Comparison of ENCODE assay signal across 21 cellular contexts in the genomic region with DNA sequence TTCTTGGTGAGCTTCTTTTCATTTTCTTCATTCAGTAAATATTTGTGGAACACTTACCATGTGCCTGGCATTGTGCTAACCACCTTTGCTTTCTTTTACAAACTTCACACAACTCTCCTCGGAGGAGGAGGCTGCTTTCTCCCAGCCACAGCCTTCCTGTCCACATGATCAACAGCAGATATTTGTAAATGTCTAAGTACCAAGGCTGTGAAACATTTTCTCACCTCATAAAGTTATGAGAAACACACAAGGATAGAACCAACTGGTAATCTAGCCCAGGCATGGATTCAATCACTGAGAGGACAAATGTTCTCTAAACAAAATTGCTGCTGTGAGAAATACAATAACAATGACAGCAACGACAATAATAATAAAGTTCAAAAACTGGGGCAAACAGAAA. TPM values are rescaled to one million over a fixed set of nuclear protein-coding genes. Genes with fewer than 3 reads are reported as not detected.
DNase-seq lines count a peak whose midpoint lies in the region; ATAC-seq, FAIRE-seq and TF ChIP-seq lines count a peak whose summit lies in the region.
"Had no signal": no experiment of that assay in that cellular context is flagged by ENCODE, and none has a peak within 500 bp of the region (broad histone marks: within the 10 kb centered on the region; RNA-seq: fewer than 3 reads in every experiment).

No MANE protein-coding gene starts in this region.

- H3K4me1 Mint-ChIP-seq in nephron (peaks cover 23% of the 10 kb centered on the region), MCF 10A (ENCODE audit: insufficient read depth, unreplicated experiment) (peaks cover 6% of the 10 kb centered on the region)
- peaks cover 6% of the 10 kb centered on the region for H3K4me1 Mint-ChIP-seq in activated T-cell treated with anti-CD3 and anti-CD28 coated beads, Interleukin-2, amount 50 U/mL, for 4 hours (ENCODE audit: low read depth)

- no peak overlapping the region for H3K27ac Mint-ChIP-seq in nephron
- no peak overlapping the region for H3K27ac Mint-ChIP-seq in MCF 10A (ENCODE audit: low read depth, unreplicated experiment)
- H3K27ac Mint-ChIP-seq: CD4-positive, alpha-beta memory T cell had no signal

- POLR2A ChIA-PET in MCF 10A (lab: Yijun Ruan, JAX) = interaction anchor here (0.6 kb wide), 1 partner anchor 12 kb away, joined by 4 read pairs; no protein-coding TSS in a partner anchor

- H2AFZ ChIP-seq in fibroblast of lung (ENCODE audit: low read length) (no peak overlapping the region), smooth muscle cell (ENCODE audit: low read depth) (no peak overlapping the region)

- WGBS in smooth muscle cell (ENCODE audit: low lambda C conversion rate) = 7% methylated on average over 2 of the region's 2 CpGs

- H3K27ac ChIP-seq in fibroblast of lung (ENCODE audit: insufficient read depth, low read length) = no peak overlapping the region
- no peak overlapping the region for H3K27ac ChIP-seq in smooth muscle cell (ENCODE audit: low read depth)

- DNase-seq in OCI-M1 (lab: John Stamatoyannopoulos, UW) (peak; percentile 39), fibroblast of lung (ENCODE audit: low read depth in 2 of 2) (no peak), smooth muscle cell (lab: John Stamatoyannopoulos, UW; ENCODE audit: unreplicated experiment) (no peak), MCF 10A (ENCODE audit: unreplicated experiment) (no peak), frontal cortex (ENCODE audit: low spot score in 2 of 2) (no peak)
- no peak for DNase-seq in activated T-cell treated with anti-CD3 and anti-CD28 coated beads, Interleukin-2, amount 50 U/mL, for 4 hours
- no peak for DNase-seq in activated CD4-positive, CD25-positive, alpha-beta regulatory T cell treated with anti-CD3 and anti-CD28 coated beads, Interleukin-2, amount 50 U/mL, for 72 hours
- DNase-seq: C1 segment of cervical spinal cord; Calu3; CD4-positive, alpha-beta memory T cell; COR-L47; DMS153; EL; GDM1; GOT3; HCEC 1CT had no signal

- H3K36me3 ChIP-seq in fibroblast of lung (ENCODE audit: control insufficient read depth, insufficient read depth, low read length) (no peaks in the 10 kb centered on the region), smooth muscle cell (ENCODE audit: low read depth) (no peaks in the 10 kb centered on the region)

- H3K27me3 Mint-ChIP-seq in nephron (ENCODE audit: low read depth) (peaks cover 56% of the 10 kb centered on the region), MCF 10A (ENCODE audit: insufficient read depth, unreplicated experiment) (peaks cover 26% of the 10 kb centered on the region)
- H3K27me3 Mint-ChIP-seq in activated T-cell treated with anti-CD3 and anti-CD28 coated beads, Interleukin-2, amount 50 U/mL, for 4 hours (ENCODE audit: low read depth) = peaks cover 25% of the 10 kb centered on the region

- intact Hi-C loops in MCF 10A (cut with micrococcal nuclease) = no loop called here

- ATAC-seq in activated T-cell treated with anti-CD3 and anti-CD28 coated beads, Interleukin-2, amount 50 U/mL, for 4 hours = no peak

- H3K4me2 ChIP-seq in fibroblast of lung (ENCODE audit: extremely low read depth, insufficient read depth, low read length) (peak overlapping the region; percentile 37), smooth muscle cell (peak overlapping the region; percentile 46)

- FAIRE-seq in frontal cortex (lab: Jason Lieb, UNC) = no peak
- FAIRE-seq: GM12891, GM18507, H54 had no signal

- no peak for TF ChIP-seq CTCF in fibroblast of lung (conservative IDR thresholded peaks at IDR 0.05 in 1 of 2, IDR thresholded peaks at IDR 0.05 in 1 of 2; ENCODE audit: low read depth in 1 of 2, low read length in 2 of 2)
- no peak for TF ChIP-seq CTCF in nephron (IDR thresholded peaks at IDR 0.05; ENCODE audit: unreplicated experiment in 3 of 3)
- TF ChIP-seq CTCF in smooth muscle cell (IDR thresholded peaks at IDR 0.05; ENCODE audit: borderline replicate concordance, insufficient read depth, poor library complexity, severe bottlenecking) = no peak
- no peak for TF ChIP-seq CTCF in MCF 10A (IDR thresholded peaks at IDR 0.05; ENCODE audit: unreplicated experiment)

- peaks cover 71% of the 10 kb centered on the region for H3K79me2 ChIP-seq in fibroblast of lung (ENCODE audit: control insufficient read depth, insufficient read depth, low read length)
- H3K79me2 ChIP-seq in smooth muscle cell (ENCODE audit: low read depth) = peaks cover 55% of the 10 kb centered on the region

- H3K4me3 Mint-ChIP-seq in nephron = peak overlapping the region in 2 of 3 experiments; percentile 24 to 36
- H3K4me3 Mint-ChIP-seq in activated T-cell treated with anti-CD3 and anti-CD28 coated beads, Interleukin-2, amount 50 U/mL, for 4 hours = no peak overlapping the region
- H3K4me3 Mint-ChIP-seq in MCF 10A (ENCODE audit: unreplicated experiment) = no peak overlapping the region
- H3K4me3 Mint-ChIP-seq: CD4-positive, alpha-beta memory T cell had no signal

- H3K9ac ChIP-seq in fibroblast of lung (ENCODE audit: insufficient read depth, low read length) = no peak overlapping the region
- H3K9ac ChIP-seq in smooth muscle cell (ENCODE audit: low read depth) = no peak overlapping the region

- H3K9me3 Mint-ChIP-seq in nephron = no peaks in the 10 kb centered on the region
- no peaks in the 10 kb centered on the region for H3K9me3 Mint-ChIP-seq in activated T-cell treated with anti-CD3 and anti-CD28 coated beads, Interleukin-2, amount 50 U/mL, for 4 hours
- no peaks in the 10 kb centered on the region for H3K9me3 Mint-ChIP-seq in MCF 10A (ENCODE audit: unreplicated experiment)

- no TSS peak for BruUV-seq in MCF 10A (replicated peaks; lab: Mats Ljungman, UMichigan)

- H3K9me3 ChIP-seq in fibroblast of lung (ENCODE audit: control insufficient read depth, insufficient read depth, low read depth, low read length) (no peaks in the 10 kb centered on the region), smooth muscle cell (replicated peaks; ENCODE audit: low read depth) (no peaks in the 10 kb centered on the region)

- H3F3A ChIP-seq in smooth muscle cell (ENCODE audit: low read depth) = peaks cover 6% of the 10 kb centered on the region

- H3K4me3 ChIP-seq in fibroblast of lung (replicated peaks in 1 of 4; ENCODE audit: control extremely low read depth in 1 of 4, insufficient read depth in 1 of 4, low read depth in 3 of 4, low read length in 4 of 4) = peak overlapping the region in 1 of 4 experiments; percentile 8
- H3K4me3 ChIP-seq in smooth muscle cell = peak overlapping the region; percentile 3

- H4K20me1 ChIP-seq in fibroblast of lung (ENCODE audit: control insufficient read depth, extremely low read depth, insufficient read depth, low read length) (no peaks in the 10 kb centered on the region), smooth muscle cell (ENCODE audit: low read depth) (no peaks in the 10 kb centered on the region)

- H3K27me3 ChIP-seq in fibroblast of lung (ENCODE audit: control insufficient read depth, insufficient read depth, low read length) (no peaks in the 10 kb centered on the region), smooth muscle cell (ENCODE audit: low read depth) (no peaks in the 10 kb centered on the region)

- H3K36me3 Mint-ChIP-seq in nephron (ENCODE audit: low read depth) (no peaks in the 10 kb centered on the region), MCF 10A (ENCODE audit: insufficient read depth, unreplicated experiment) (no peaks in the 10 kb centered on the region)
- no peaks in the 10 kb centered on the region for H3K36me3 Mint-ChIP-seq in activated T-cell treated with anti-CD3 and anti-CD28 coated beads, Interleukin-2, amount 50 U/mL, for 4 hours (ENCODE audit: insufficient read depth)

- CTCF ChIA-PET in MCF 10A (lab: Yijun Ruan, JAX) = no interaction called here

- H3K4me1 ChIP-seq in fibroblast of lung (ENCODE audit: control insufficient read depth, extremely low read depth, insufficient read depth, low read length) (peaks cover 8% of the 10 kb centered on the region), smooth muscle cell (ENCODE audit: low read depth) (peaks cover 38% of the 10 kb centered on the region)

RNA-seq across cellular contexts. Expression of gene CTTNBP2, which starts 3.9 kb away (rescaled TPM):
- total RNA-seq in fibroblast of lung (4.4 and 8.3 TPM in 2 replicates), smooth muscle cell (22.9 and 42.3 TPM in 2 replicates), MCF 10A (2022) (0.17 and 0.98 TPM in 2 replicates), frontal cortex (34.2 TPM)
- polyA plus RNA-seq in fibroblast of lung (12.0 and 15.7 TPM in 2 replicates), smooth muscle cell (4.8 and 22.3 TPM in 2 replicates)
- 6.7 and 8.1 TPM in 2 replicates for polyA plus RNA-seq in fibroblast of lung (2012)
- polyA minus RNA-seq in fibroblast of lung (ENCODE audit: low replicate concordance) = 8.6 and 31.6 TPM in 2 replicates
- total RNA-seq in activated T-cell treated with anti-CD3 and anti-CD28 coated beads, Interleukin-2, amount 50 U/mL, for 4 hours = under 1 TPM in 2 of 3 donors, not detected in 1; 0.05 to 0.08 TPM
- total RNA-seq: A172; CD4-positive, alpha-beta memory T cell had no signal
- polyA plus RNA-seq: CD4-positive, alpha-beta memory T cell had no signal

Comparison
In these comparisons a context has a peak if more than half of its experiments do, and no peak if none do; other contexts are left out.
1. H3K4me3 Mint-ChIP-seq: peak in nephron (2 of 3); none in activated T-cell treated with anti-CD3 and anti-CD28 coated beads, Interleukin-2, amount 50 U/mL, for 4 hours (single experiment) and MCF 10A (single experiment).